ENCODE assay signal across 1 cellular context in the genomic region with DNA sequence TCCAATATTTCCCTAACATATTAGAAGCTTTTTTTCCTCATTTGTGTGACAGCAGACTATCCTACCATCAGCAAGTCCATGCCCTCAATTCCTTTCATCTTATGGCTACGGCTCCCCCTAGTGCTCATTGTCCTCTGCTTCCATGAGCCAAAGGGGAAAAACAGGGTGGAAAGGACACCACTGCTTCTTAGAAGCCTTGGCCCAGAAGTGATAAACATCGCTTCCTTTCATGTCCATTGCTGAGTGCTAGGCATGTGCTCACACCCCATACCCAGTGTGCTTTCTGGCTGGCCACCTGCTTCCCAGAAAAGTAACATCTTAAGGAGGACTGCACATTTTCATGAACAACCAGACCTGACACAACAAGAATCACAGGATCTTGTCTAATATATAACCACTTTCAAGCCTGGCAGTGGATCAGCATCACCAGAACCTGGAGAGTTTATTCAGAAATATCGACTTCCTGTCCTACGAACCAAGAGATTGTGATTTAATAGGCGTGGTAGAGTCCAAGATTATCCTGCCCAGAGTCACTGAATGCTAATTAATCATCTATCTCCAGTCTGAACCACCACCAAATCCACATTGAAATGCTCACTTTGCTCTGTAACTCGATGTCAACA.
TF ChIP-seq lines count a peak whose summit lies in the region.

No MANE protein-coding gene starts in this region.

TF ChIP-seq in HepG2, 621 proteins besides CTCF, POLR2A, EP300 and RAD21 (continued from another document):
- TF ChIP-seq, protein P1, sequence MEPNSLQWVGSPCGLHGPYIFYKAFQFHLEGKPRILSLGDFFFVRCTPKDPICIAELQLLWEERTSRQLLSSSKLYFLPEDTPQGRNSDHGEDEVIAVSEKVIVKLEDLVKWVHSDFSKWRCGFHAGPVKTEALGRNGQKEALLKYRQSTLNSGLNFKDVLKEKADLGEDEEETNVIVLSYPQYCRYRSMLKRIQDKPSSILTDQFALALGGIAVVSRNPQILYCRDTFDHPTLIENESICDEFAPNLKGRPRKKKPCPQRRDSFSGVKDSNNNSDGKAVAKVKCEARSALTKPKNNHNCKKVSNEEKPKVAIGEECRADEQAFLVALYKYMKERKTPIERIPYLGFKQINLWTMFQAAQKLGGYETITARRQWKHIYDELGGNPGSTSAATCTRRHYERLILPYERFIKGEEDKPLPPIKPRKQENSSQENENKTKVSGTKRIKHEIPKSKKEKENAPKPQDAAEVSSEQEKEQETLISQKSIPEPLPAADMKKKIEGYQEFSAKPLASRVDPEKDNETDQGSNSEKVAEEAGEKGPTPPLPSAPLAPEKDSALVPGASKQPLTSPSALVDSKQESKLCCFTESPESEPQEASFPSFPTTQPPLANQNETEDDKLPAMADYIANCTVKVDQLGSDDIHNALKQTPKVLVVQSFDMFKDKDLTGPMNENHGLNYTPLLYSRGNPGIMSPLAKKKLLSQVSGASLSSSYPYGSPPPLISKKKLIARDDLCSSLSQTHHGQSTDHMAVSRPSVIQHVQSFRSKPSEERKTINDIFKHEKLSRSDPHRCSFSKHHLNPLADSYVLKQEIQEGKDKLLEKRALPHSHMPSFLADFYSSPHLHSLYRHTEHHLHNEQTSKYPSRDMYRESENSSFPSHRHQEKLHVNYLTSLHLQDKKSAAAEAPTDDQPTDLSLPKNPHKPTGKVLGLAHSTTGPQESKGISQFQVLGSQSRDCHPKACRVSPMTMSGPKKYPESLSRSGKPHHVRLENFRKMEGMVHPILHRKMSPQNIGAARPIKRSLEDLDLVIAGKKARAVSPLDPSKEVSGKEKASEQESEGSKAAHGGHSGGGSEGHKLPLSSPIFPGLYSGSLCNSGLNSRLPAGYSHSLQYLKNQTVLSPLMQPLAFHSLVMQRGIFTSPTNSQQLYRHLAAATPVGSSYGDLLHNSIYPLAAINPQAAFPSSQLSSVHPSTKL (CRISPR knock-in tag; IDR thresholded peaks at IDR 0.05): no peak
- TF ChIP-seq HOXA9 (CRISPR knock-in tag; IDR thresholded peaks at IDR 0.05; ENCODE audit: borderline replicate concordance): no peak
- TF ChIP-seq ZNF121 (CRISPR knock-in tag; IDR thresholded peaks at IDR 0.05): no peak
- TF ChIP-seq, protein P2, sequence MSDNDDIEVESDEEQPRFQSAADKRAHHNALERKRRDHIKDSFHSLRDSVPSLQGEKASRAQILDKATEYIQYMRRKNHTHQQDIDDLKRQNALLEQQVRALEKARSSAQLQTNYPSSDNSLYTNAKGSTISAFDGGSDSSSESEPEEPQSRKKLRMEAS (IDR thresholded peaks at IDR 0.05): no peak
TF ChIP-seq in HepG2: peak in this region for 3.
